Comparison of ENCODE assay signal across 8 cellular contexts in the genomic region with DNA sequence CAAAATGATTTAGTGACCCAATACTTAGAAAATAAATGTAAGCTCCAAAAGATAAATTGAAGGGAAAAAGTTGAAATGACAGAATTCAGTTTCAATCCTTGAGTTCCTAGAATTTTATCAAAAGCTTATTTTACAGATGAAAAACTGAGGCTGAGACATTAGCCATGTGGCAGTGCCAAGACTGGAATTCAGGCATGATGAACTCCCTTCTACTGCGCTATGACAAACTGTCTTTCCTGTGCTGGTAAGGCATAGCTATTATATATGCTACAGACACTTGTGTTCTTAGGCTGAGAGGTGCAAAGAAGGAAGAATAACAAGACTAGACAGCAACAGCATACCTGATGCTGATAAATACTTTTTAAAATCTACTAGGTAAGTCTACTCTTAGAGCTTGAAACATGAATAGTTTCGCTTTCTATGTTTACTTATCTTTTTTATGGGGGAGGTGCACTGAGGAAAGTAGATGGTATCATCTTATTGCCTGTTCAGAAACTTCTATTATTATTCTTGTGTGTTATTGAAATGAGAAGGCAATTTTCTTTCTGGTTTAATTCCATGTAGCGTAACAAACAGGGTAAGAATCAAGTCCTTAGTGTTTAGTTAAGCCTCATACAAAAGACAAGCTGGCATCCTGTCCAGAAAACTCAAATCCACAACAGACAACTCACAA. TPM values are rescaled to one million over a fixed set of nuclear protein-coding genes. Genes with fewer than 3 reads are reported as not detected.
A peak's percentile ranks its signal among the peaks of the same experiment; 100 is the strongest.
DNase-seq lines count a peak whose midpoint lies in the region; ATAC-seq, FAIRE-seq and TF ChIP-seq lines count a peak whose summit lies in the region.

No MANE protein-coding gene starts in this region.

- H3K36me3 ChIP-seq in HUES64 (ENCODE audit: insufficient read depth, low read length) (no peaks in the 10 kb centered on the region), bronchial epithelial cell (ENCODE audit: control insufficient read depth, insufficient read depth, low read length) (no peaks in the 10 kb centered on the region)

- H3K4me3 ChIP-seq in HUES64 (ENCODE audit: low read length), result peak overlapping the region; percentile 90
- H3K4me3 ChIP-seq in bronchial epithelial cell (ENCODE audit: low read depth, low read length), result peak overlapping the region; percentile 94

- peaks cover 0 to 1% (median 0%) of the 10 kb centered on the region in 9 donors for H3K9me3 Mint-ChIP-seq in naive thymus-derived CD8-positive, alpha-beta T cell

- in situ Hi-C loops in GM13976 (cut with MboI; ENCODE audit: low sequenced_read_pairs, unreplicated experiment), result no loop called here

- H3K4me3 Mint-ChIP-seq in naive thymus-derived CD8-positive, alpha-beta T cell, result peak overlapping the region; percentile 93 to 99 (median 96)

- H3K4me1 ChIP-seq in HUES64 (ENCODE audit: insufficient read depth, low read length), result peaks cover 17% of the 10 kb centered on the region

- H3K27ac ChIP-seq in 22Rv1 (peak overlapping the region; percentile 89), HUES64 (ENCODE audit: low read depth, low read length) (no peak overlapping the region)

- H3K9me3 ChIP-seq in HUES64 (ENCODE audit: insufficient read depth, low read depth, low read length), result no peaks in the 10 kb centered on the region

- peaks cover 0 to 19% (median 2%) of the 10 kb centered on the region in 3 donors for H3K36me3 Mint-ChIP-seq in naive thymus-derived CD8-positive, alpha-beta T cell

- H3K27ac Mint-ChIP-seq in naive thymus-derived CD8-positive, alpha-beta T cell, result peak overlapping the region; percentile 94 to 100 (median 99)

- H3K9ac ChIP-seq in HUES64 (ENCODE audit: low read depth, low read length), result peak overlapping the region; percentile 97; the same call in 1 of the 2 replicates

- 96% methylated on average over 3 of the region's 3 CpGs for WGBS in HUES64

- DNase-seq in bronchial epithelial cell (ENCODE audit: low read depth) (peak; percentile 15), GM13976 (ENCODE audit: low spot score) (no peak)
- peak in 2 of 10 donors; percentile 38 to 45 for DNase-seq in naive thymus-derived CD8-positive, alpha-beta T cell

- POLR2A ChIA-PET in naive thymus-derived CD8-positive, alpha-beta T cell (lab: Charles Lee), result interaction anchor here (1.1 to 3.5 kb wide), 7 partner anchors 9 to 1340 kb away, joined by 3 to 32 read pairs (median 7); a partner anchor contains a TSS

- ATAC-seq in GM18517 (IDR thresholded peaks at IDR 0.05; ENCODE audit: unreplicated experiment) (peak; percentile 32), GM19397 (IDR thresholded peaks at IDR 0.05; ENCODE audit: unreplicated experiment) (no peak), HG02759 (IDR thresholded peaks at IDR 0.05; ENCODE audit: unreplicated experiment) (no peak)
- ATAC-seq in naive thymus-derived CD8-positive, alpha-beta T cell, result no peak

- H3K4me1 Mint-ChIP-seq in naive thymus-derived CD8-positive, alpha-beta T cell, result peaks cover 17 to 58% (median 39%) of the 10 kb centered on the region in 4 donors

- H3K27me3 Mint-ChIP-seq in naive thymus-derived CD8-positive, alpha-beta T cell, result peaks cover 0 to 6% (median 0%) of the 10 kb centered on the region in 5 donors

- H3K27me3 ChIP-seq in HUES64 (ENCODE audit: insufficient read depth, low read length), result no peaks in the 10 kb centered on the region
- no peaks in the 10 kb centered on the region for H3K27me3 ChIP-seq in bronchial epithelial cell (ENCODE audit: control insufficient read depth, insufficient read depth, low read length)

- no peak for FAIRE-seq in bronchial epithelial cell (lab: Jason Lieb, UNC)

- no peak for TF ChIP-seq CTCF in 22Rv1 (IDR thresholded peaks at IDR 0.05)
- TF ChIP-seq CTCF in bronchial epithelial cell (IDR thresholded peaks at IDR 0.05; ENCODE audit: insufficient read depth, low read length, severe bottlenecking), result no peak
- no peak for TF ChIP-seq CTCF in GM13976 (IDR thresholded peaks at IDR 0.05; ENCODE audit: borderline replicate concordance, control extremely low read depth, extremely low read depth, insufficient read depth, missing control alignments)

RNA-seq across cellular contexts. Expression of a gene that starts 1.8 kb away (rescaled TPM):
- 5.6 TPM for polyA plus RNA-seq in HUES64 (2013, experiment 1 of 2)
- 9.8 TPM for polyA plus RNA-seq in HUES64 (2013, experiment 2 of 2)
- 4.2 and 7.7 TPM in 2 replicates for total RNA-seq in bronchial epithelial cell
- total RNA-seq in naive thymus-derived CD8-positive, alpha-beta T cell, result 10 to 100 TPM; 65.7 to 66.5 TPM
- 10 to 100 TPM; 21.9 to 37.0 (median 31.0) TPM for polyA plus RNA-seq in naive thymus-derived CD8-positive, alpha-beta T cell
